In the genomic region with DNA sequence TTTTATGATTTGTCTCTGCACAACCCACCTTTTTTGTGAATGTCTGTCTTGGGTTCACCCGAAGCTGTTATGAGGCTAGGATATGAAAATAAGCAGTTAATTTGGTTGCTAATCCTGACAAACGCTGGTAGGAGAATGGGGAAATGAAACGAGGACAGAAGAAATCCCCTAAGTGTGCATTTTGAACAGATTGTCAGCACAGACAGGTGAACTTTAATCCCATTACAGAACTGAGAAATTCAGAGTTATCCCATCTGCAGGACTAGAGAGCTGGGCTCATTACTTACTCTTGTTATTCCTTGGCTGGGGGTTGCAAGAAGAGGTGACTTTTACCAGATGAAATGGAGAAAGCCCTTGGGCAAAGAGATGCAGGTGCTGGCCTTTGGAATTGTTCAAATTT, we compare ENCODE assay signal across 11 cellular contexts.
DNase-seq lines count a peak whose midpoint lies in the region; ATAC-seq and TF ChIP-seq lines count a peak whose summit lies in the region.
"Had no signal": no experiment of that assay in that cellular context is flagged by ENCODE, and none has a peak within 500 bp of the region (broad histone marks: within the 10 kb centered on the region; RNA-seq: fewer than 3 reads in every experiment).

No MANE protein-coding gene starts in this region.

- H3K27ac ChIP-seq in psoas muscle, result no peak overlapping the region
- H3K27ac ChIP-seq: lower lobe of right lung had no signal

- intact Hi-C loops in psoas muscle (cut with DNase I), result no loop called here

- H3K27me3 ChIP-seq in GM06990 (replicated peaks; ENCODE audit: control insufficient read depth, insufficient read depth, low read length), result no peaks in the 10 kb centered on the region
- H3K27me3 ChIP-seq in psoas muscle (ENCODE audit: insufficient read depth in 3 of 3, low read length in 2 of 3), result no peaks in the 10 kb centered on the region

- TF ChIP-seq CTCF in GM06990 (IDR thresholded peaks at IDR 0.05; ENCODE audit: insufficient read depth, low read length, poor library complexity, severe bottlenecking) (no peak), psoas muscle (IDR thresholded peaks at IDR 0.05) (no peak)

- H3K4me1 ChIP-seq in psoas muscle, result no peaks in the 10 kb centered on the region
- H3K4me1 ChIP-seq: lower lobe of right lung had no signal

- H3K9me3 ChIP-seq in psoas muscle, result no peaks in the 10 kb centered on the region
- H3K9me3 ChIP-seq: lower lobe of right lung had no signal

- DNase-seq in GM06990 (ENCODE audit: extremely low read depth, insufficient read length), result peak; percentile 37
- DNase-seq in activated CD8-positive, alpha-beta memory T cell treated with anti-CD3 and anti-CD28 coated beads for 24 hours, result no peak
- DNase-seq in MV-4-11 (lab: John Stamatoyannopoulos, UW), result no peak
- no peak for DNase-seq in SIG-M5 treated with dmso at 0.1 percent for 504 hours (lab: John Stamatoyannopoulos, UW; ENCODE audit: unreplicated experiment)
- DNase-seq in psoas muscle, result no peak
- DNase-seq: activated naive CD4-positive, alpha-beta T cell treated with anti-CD3 and anti-CD28 coated beads, Interleukin-2, amount 50 U/mL, for 16 hours; lower lobe of right lung had no signal

- no peak overlapping the region for H3K4me3 ChIP-seq in GM06990 (replicated peaks; ENCODE audit: low read depth, low read length)
- no peak overlapping the region for H3K4me3 ChIP-seq in psoas muscle
- H3K4me3 ChIP-seq: lower lobe of right lung had no signal

- ATAC-seq in GM19328 (IDR thresholded peaks at IDR 0.05; ENCODE audit: unreplicated experiment), result peak; percentile 84
- peak; percentile 81 for ATAC-seq in HG02759 (IDR thresholded peaks at IDR 0.05; ENCODE audit: unreplicated experiment)
- ATAC-seq in HG03457 (IDR thresholded peaks at IDR 0.05; ENCODE audit: unreplicated experiment), result peak; percentile 84
- no peak for ATAC-seq in psoas muscle
- ATAC-seq: activated CD4-positive, CD25-positive, alpha-beta regulatory T cell treated with anti-CD3 and anti-CD28 coated beads, Interleukin-2, amount 50 U/mL, for 24 hours; lower lobe of right lung had no signal

- WGBS in psoas muscle, 3 donors, result 40 to 50% (median 43%) methylated on average over 3 of the region's 3 CpGs

- H3K36me3 ChIP-seq in GM06990 (ENCODE audit: control insufficient read depth, insufficient read depth, low read length) (no peaks in the 10 kb centered on the region), psoas muscle (ENCODE audit: insufficient read depth in 1 of 2, low read depth in 1 of 2) (no peaks in the 10 kb centered on the region)
- H3K36me3 ChIP-seq: lower lobe of right lung had no signal

Comparison
In these comparisons a context has a peak if more than half of its experiments do, and no peak if none do; other contexts are left out.
1. ATAC-seq: peak in GM19328 (single experiment), HG02759 (single experiment) and HG03457 (single experiment); none in psoas muscle (0 of 4).